Comparison of ENCODE assay signal across 21 cellular contexts in genomic region chr2:80117401-80117800, GRCh38.
DNase-seq lines count a peak whose midpoint lies in the region.
"Had no signal": no experiment of that assay in that cellular context is flagged by ENCODE, and none has a peak within 500 bp of the region (broad histone marks: within the 10 kb centered on the region; RNA-seq: fewer than 3 reads in every experiment).

No MANE protein-coding gene starts in this region.

- no peaks in the 10 kb centered on the region for H3K79me2 ChIP-seq in Karpas-422 (ENCODE audit: low read length)

- H2AFZ ChIP-seq in Karpas-422 (ENCODE audit: low read length), result no peak overlapping the region

- no peak overlapping the region for H3K27ac ChIP-seq in Karpas-422 (ENCODE audit: low read length)
- H3K27ac ChIP-seq: 22Rv1, RWPE1 had no signal

- no peaks in the 10 kb centered on the region for H3K27me3 ChIP-seq in MG63
- no peaks in the 10 kb centered on the region for H3K27me3 ChIP-seq in Karpas-422 (ENCODE audit: low read length)
- H3K27me3 ChIP-seq: BE2C had no signal

- H3K9ac ChIP-seq in Karpas-422 (ENCODE audit: low read length), result no peak overlapping the region

- DNase-seq in Ammon's horn (ENCODE audit: low spot score), result peak; percentile 47
- peak; percentile 36 for DNase-seq in MG63
- peak; percentile 0 for DNase-seq in NCI-H524 treated with DMSO at 0.1 percent for 48 hours (lab: John Stamatoyannopoulos, UW)
- peak; percentile 11 for DNase-seq in middle frontal gyrus (ENCODE audit: extremely low spot score, low spot score)
- DNase-seq in Karpas-422, result no peak
- DNase-seq in NCI-H146 treated with DMSO at 0.1 percent for 48 hours (lab: John Stamatoyannopoulos, UW; ENCODE audit: unreplicated experiment), result no peak
- DNase-seq in NCI-H146 (lab: John Stamatoyannopoulos, UW), result no peak
- DNase-seq: BE2C, DMS53, GDM1, HCEC 1CT, MV-4-11, NCI-H1105, NCI-H1436 treated with DMSO at 0.1 percent for 48 hours, NCI-H2081, NCI-H526, SHP77, T-cell had no signal

- H3K9me2 ChIP-seq in Karpas-422 (replicated peaks; ENCODE audit: insufficient read depth, low read length), result no peaks in the 10 kb centered on the region

- H4K20me1 ChIP-seq in Karpas-422 (ENCODE audit: insufficient read depth, low read depth, low read length), result no peaks in the 10 kb centered on the region

- no peaks in the 10 kb centered on the region for H3K36me3 ChIP-seq in MG63
- H3K36me3 ChIP-seq in Karpas-422 (ENCODE audit: insufficient read depth, low read length), result no peaks in the 10 kb centered on the region
- H3K36me3 ChIP-seq: BE2C had no signal

- no peak overlapping the region for H3K4me3 ChIP-seq in MG63
- no peak overlapping the region for H3K4me3 ChIP-seq in Karpas-422 (ENCODE audit: low read length)
- H3K4me3 ChIP-seq: GM12878 had no signal

- H3K9me3 ChIP-seq in MG63 (no peaks in the 10 kb centered on the region), Karpas-422 (ENCODE audit: low read length) (no peaks in the 10 kb centered on the region)
- H3K9me3 ChIP-seq: BE2C had no signal

- H3K4me2 ChIP-seq in Karpas-422 (ENCODE audit: low read depth, low read length, poor library complexity, severe bottlenecking), result no peak overlapping the region

- no peaks in the 10 kb centered on the region for H3K4me1 ChIP-seq in Karpas-422 (ENCODE audit: low read length)

Comparison
In these comparisons a context has a peak if more than half of its experiments do, and no peak if none do; other contexts are left out.
1. DNase-seq: peak in Ammon's horn (single experiment), MG63 (single experiment), NCI-H524 treated with DMSO at 0.1 percent for 48 hours (single experiment) and middle frontal gyrus (single experiment); none in Karpas-422 (single experiment), NCI-H146 treated with DMSO at 0.1 percent for 48 hours (single experiment) and NCI-H146 (single experiment).